17 cellular contexts compared by ENCODE assay signal in the genomic region with DNA sequence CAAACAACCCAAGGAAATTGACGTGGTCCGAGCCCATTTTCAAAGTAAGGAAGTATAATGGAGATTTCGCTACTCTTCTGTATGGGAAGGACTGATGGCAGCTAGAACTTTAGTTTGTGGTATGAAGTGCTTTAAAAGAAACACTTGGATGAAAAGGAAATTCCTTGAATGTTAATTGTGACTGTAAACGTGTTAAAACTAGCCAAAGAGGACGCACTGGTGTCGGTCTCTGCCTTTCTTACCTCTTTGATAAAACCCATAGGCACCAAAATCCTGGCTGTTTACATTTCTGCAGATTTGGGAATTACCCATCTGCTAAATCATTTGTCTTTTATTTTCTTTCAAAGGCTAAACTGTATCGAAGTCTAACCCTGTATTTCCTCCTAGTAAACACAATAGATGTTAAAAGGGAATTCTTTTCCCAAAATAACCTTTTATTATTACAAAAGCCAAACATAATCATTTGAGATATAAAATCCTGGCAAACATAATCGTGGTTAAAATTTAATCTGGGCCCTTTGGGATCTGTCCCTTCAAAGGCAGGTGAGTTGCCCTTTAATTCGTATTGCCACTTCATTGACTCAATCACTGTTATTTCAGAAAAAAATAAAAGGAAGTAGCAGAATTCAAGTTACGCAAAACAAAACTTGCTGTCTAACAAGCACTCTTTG. TPM values are rescaled to one million over a fixed set of nuclear protein-coding genes. Genes with fewer than 3 reads are reported as not detected.
A peak's percentile ranks its signal among the peaks of the same experiment; 100 is the strongest.
DNase-seq lines count a peak whose midpoint lies in the region; ATAC-seq, FAIRE-seq and TF ChIP-seq lines count a peak whose summit lies in the region.
"Had no signal": no experiment of that assay in that cellular context is flagged by ENCODE, and none has a peak within 500 bp of the region (broad histone marks: within the 10 kb centered on the region; RNA-seq: fewer than 3 reads in every experiment).

No MANE protein-coding gene starts in this region.

- peaks cover 7% of the 10 kb centered on the region for H3K4me1 Mint-ChIP-seq in astrocyte (ENCODE audit: low read depth, unreplicated experiment)
- H3K4me1 Mint-ChIP-seq in naive thymus-derived CD4-positive, alpha-beta T cell: peaks cover 0 to 8% (median 4%) of the 10 kb centered on the region in 7 donors
- H3K4me1 Mint-ChIP-seq: activated CD4-positive, alpha-beta T cell treated with anti-CD3 and anti-CD28 coated beads, Interleukin-2, amount 10 ng/mL, durations not matched to agents 24 days and 14 days; CD4-positive, CD25-positive, alpha-beta regulatory T cell had no signal

- H3K4me2 ChIP-seq in astrocyte (ENCODE audit: low read length): peak overlapping the region; percentile 62

- H4K20me1 ChIP-seq in astrocyte (ENCODE audit: insufficient read depth, low read length): peaks cover 7% of the 10 kb centered on the region

- H3K27me3 ChIP-seq in H7 (ENCODE audit: control insufficient read depth, insufficient read depth, low read length) (peaks cover 34% of the 10 kb centered on the region), astrocyte (ENCODE audit: insufficient read depth, low read length) (peaks cover 81% of the 10 kb centered on the region), pancreas (peaks cover 0 to 8% (median 2%) of the 10 kb centered on the region in 4 donors)
- H3K27me3 ChIP-seq in naive thymus-derived CD4-positive, alpha-beta T cell (ENCODE audit: control insufficient read depth in 2 of 2, insufficient read depth in 2 of 2, low read length in 2 of 2): peaks cover 0 to 10% of the 10 kb centered on the region in 2 donors

- H3K27me3 Mint-ChIP-seq in astrocyte (ENCODE audit: low read depth, unreplicated experiment): peaks cover 34% of the 10 kb centered on the region
- peaks cover 55 to 81% (median 60%) of the 10 kb centered on the region in 5 donors for H3K27me3 Mint-ChIP-seq in naive thymus-derived CD4-positive, alpha-beta T cell

- H3K9ac ChIP-seq in astrocyte (ENCODE audit: low read length): no peak overlapping the region

- no peak for TF ChIP-seq CTCF in astrocyte (IDR thresholded peaks at IDR 0.05; ENCODE audit: insufficient read depth, low read depth, low read length)
- no peak for TF ChIP-seq CTCF in pancreas (IDR thresholded peaks at IDR 0.05)

- CTCF ChIA-PET in naive thymus-derived CD4-positive, alpha-beta T cell (lab: Charles Lee): interaction anchor here (0.6 kb wide), 1 partner anchor 232 kb away, joined by 3 read pairs; no protein-coding TSS in a partner anchor

- peaks cover 1% of the 10 kb centered on the region for H3K36me3 Mint-ChIP-seq in astrocyte (ENCODE audit: low read depth, unreplicated experiment)
- H3K36me3 Mint-ChIP-seq in naive thymus-derived CD4-positive, alpha-beta T cell: peaks cover 0 to 4% (median 0%) of the 10 kb centered on the region in 5 donors
- H3K36me3 Mint-ChIP-seq: CD4-positive, CD25-positive, alpha-beta regulatory T cell had no signal

- no peaks in the 10 kb centered on the region for H3K36me3 ChIP-seq in H7 (replicated peaks; ENCODE audit: control insufficient read depth, insufficient read depth, low read length)
- H3K36me3 ChIP-seq in astrocyte (ENCODE audit: insufficient read depth, low read length): no peaks in the 10 kb centered on the region
- no peaks in the 10 kb centered on the region for H3K36me3 ChIP-seq in pancreas
- no peaks in the 10 kb centered on the region for H3K36me3 ChIP-seq in naive thymus-derived CD4-positive, alpha-beta T cell (ENCODE audit: control insufficient read depth in 2 of 3, insufficient read depth in 3 of 3, low read length in 3 of 3)

- no peak for DNase-seq in H7
- no peak for DNase-seq in astrocyte (ENCODE audit: low read depth)
- DNase-seq in pancreas: no peak
- no peak for DNase-seq in islet precursor cell
- no peak for DNase-seq in naive thymus-derived CD4-positive, alpha-beta T cell
- DNase-seq: activated CD4-positive, alpha-beta T cell treated with anti-CD3 and anti-CD28 coated beads, Interleukin-2, amount 10 ng/mL, durations not matched to agents 24 days and 14 days; activated T-cell treated with anti-CD3 and anti-CD28 coated beads, Interleukin-2, amount 50 U/mL, for 72 hours; CD4-positive, CD25-positive, alpha-beta regulatory T cell; effector CD8-positive, alpha-beta T cell; NCI-H1105; NCI-H524; stimulated activated naive CD8-positive, alpha-beta T cell treated with anti-CD3 and anti-CD28 coated beads, Interleukin-15, amount 100 ng/mL, for 72 hours had no signal

- 5 to 7% methylated on average over 10 of the region's 10 CpGs for WGBS in pancreas, 2 donors

- H3K27ac Mint-ChIP-seq in astrocyte (ENCODE audit: unreplicated experiment): no peak overlapping the region
- H3K27ac Mint-ChIP-seq in naive thymus-derived CD4-positive, alpha-beta T cell: no peak overlapping the region
- H3K27ac Mint-ChIP-seq: activated CD4-positive, alpha-beta T cell treated with anti-CD3 and anti-CD28 coated beads, Interleukin-2, amount 10 ng/mL, durations not matched to agents 24 days and 14 days; activated T-cell treated with anti-CD3 and anti-CD28 coated beads, Interleukin-2, amount 50 U/mL, for 72 hours; CD4-positive, CD25-positive, alpha-beta regulatory T cell; stimulated activated naive CD8-positive, alpha-beta T cell treated with anti-CD3 and anti-CD28 coated beads, Interleukin-15, amount 100 ng/mL, for 72 hours; T-helper 1 cell treated with Interleukin-12 subunit alpha and Interleukin-12 subunit beta and Interleukin-4 antibody, amounts not matched to agents 30 μg/mL and 1 μg/mL, for 36 hours had no signal

- H3K4me3 Mint-ChIP-seq in astrocyte (ENCODE audit: unreplicated experiment): peak overlapping the region; percentile 82
- H3K4me3 Mint-ChIP-seq in naive thymus-derived CD4-positive, alpha-beta T cell: no peak overlapping the region
- H3K4me3 Mint-ChIP-seq: activated CD4-positive, alpha-beta T cell treated with anti-CD3 and anti-CD28 coated beads, Interleukin-2, amount 10 ng/mL, durations not matched to agents 24 days and 14 days; activated T-cell treated with anti-CD3 and anti-CD28 coated beads, Interleukin-2, amount 50 U/mL, for 72 hours; CD4-positive, CD25-positive, alpha-beta regulatory T cell; stimulated activated naive CD8-positive, alpha-beta T cell treated with anti-CD3 and anti-CD28 coated beads, Interleukin-15, amount 100 ng/mL, for 72 hours; T-helper 1 cell treated with Interleukin-12 subunit alpha and Interleukin-12 subunit beta and Interleukin-4 antibody, amounts not matched to agents 30 μg/mL and 1 μg/mL, for 36 hours had no signal

- peaks cover 5% of the 10 kb centered on the region for H3K4me1 ChIP-seq in astrocyte (ENCODE audit: insufficient read depth, low read length)
- H3K4me1 ChIP-seq in pancreas: peaks cover 21 to 33% (median 28%) of the 10 kb centered on the region in 3 donors
- no peaks in the 10 kb centered on the region for H3K4me1 ChIP-seq in naive thymus-derived CD4-positive, alpha-beta T cell (ENCODE audit: control insufficient read depth in 2 of 2, insufficient read depth in 2 of 2, low read length in 2 of 2)

- no peak overlapping the region for H2AFZ ChIP-seq in astrocyte (ENCODE audit: low read depth, low read length)

- H3K9me3 ChIP-seq in astrocyte (ENCODE audit: insufficient read depth, low read depth, low read length): peaks cover under 1% of the 10 kb centered on the region
- H3K9me3 ChIP-seq in pancreas: peaks cover 0 to 5% (median 0%) of the 10 kb centered on the region in 4 donors
- no peaks in the 10 kb centered on the region for H3K9me3 ChIP-seq in naive thymus-derived CD4-positive, alpha-beta T cell (ENCODE audit: control insufficient read depth in 2 of 3, low read length in 3 of 3)

- H3K4me3 ChIP-seq in H7 (ENCODE audit: insufficient read depth, low read depth, low read length) (peak overlapping the region; percentile 22), astrocyte (ENCODE audit: insufficient read depth, low read depth, low read length) (peak overlapping the region; percentile 12), pancreas (no peak overlapping the region)
- no peak overlapping the region for H3K4me3 ChIP-seq in naive thymus-derived CD4-positive, alpha-beta T cell (ENCODE audit: low read length)

- H3K79me2 ChIP-seq in astrocyte (ENCODE audit: insufficient read depth, low read length): no peaks in the 10 kb centered on the region

- FAIRE-seq in astrocyte (lab: Jason Lieb, UNC) (no peak), islet of Langerhans (lab: Jason Lieb, UNC) (peak; percentile 38), pancreas (lab: Jason Lieb, UNC) (peak; percentile 9)

- peak; percentile 53 to 72 (median 62) for ATAC-seq in pancreas
- no peak for ATAC-seq in GM21723 (IDR thresholded peaks at IDR 0.05; ENCODE audit: unreplicated experiment)
- no peak for ATAC-seq in HG03565 (IDR thresholded peaks at IDR 0.05; ENCODE audit: unreplicated experiment)
- no peak for ATAC-seq in naive thymus-derived CD4-positive, alpha-beta T cell
- ATAC-seq: activated T-cell treated with anti-CD3 and anti-CD28 coated beads, Interleukin-2, amount 50 U/mL, for 72 hours; stimulated activated naive CD8-positive, alpha-beta T cell treated with anti-CD3 and anti-CD28 coated beads, Interleukin-15, amount 100 ng/mL, for 72 hours had no signal

- peaks cover 3% of the 10 kb centered on the region for H3K9me3 Mint-ChIP-seq in astrocyte (ENCODE audit: unreplicated experiment)
- peaks cover 0 to 3% (median 0%) of the 10 kb centered on the region in 11 donors for H3K9me3 Mint-ChIP-seq in naive thymus-derived CD4-positive, alpha-beta T cell
- H3K9me3 Mint-ChIP-seq: activated CD4-positive, alpha-beta T cell treated with anti-CD3 and anti-CD28 coated beads, Interleukin-2, amount 10 ng/mL, durations not matched to agents 24 days and 14 days; T-helper 1 cell treated with Interleukin-12 subunit alpha and Interleukin-12 subunit beta and Interleukin-4 antibody, amounts not matched to agents 30 μg/mL and 1 μg/mL, for 36 hours had no signal

- H3K27ac ChIP-seq in astrocyte (ENCODE audit: low read depth, low read length): no peak overlapping the region
- H3K27ac ChIP-seq in pancreas: peak overlapping the region in 2 of 4 donors; percentile 23 to 68
- H3K27ac ChIP-seq in naive thymus-derived CD4-positive, alpha-beta T cell (ENCODE audit: low read depth, low read length): no peak overlapping the region
- H3K27ac ChIP-seq: RWPE1 had no signal

- POLR2A ChIA-PET in naive thymus-derived CD4-positive, alpha-beta T cell (lab: Charles Lee): no interaction called here

- intact Hi-C loops in pancreas (cut with DNase I): loop anchor here in 1 of 3 donors (10.0 kb wide), 1 partner anchor 63 kb away; no protein-coding TSS in a partner anchor
- intact Hi-C loops in naive thymus-derived CD4-positive, alpha-beta T cell (cut with micrococcal nuclease): no loop called here

RNA-seq across cellular contexts. Expression of gene RASSF10, which starts 2.4 kb away (rescaled TPM):
- 2.1 and 4.8 TPM in 2 replicates for total RNA-seq in H7 (2014; rRNA removed; shearing (Covaris generic))
- total RNA-seq in astrocyte: 1.2 and 2.0 TPM in 2 replicates
- under 1 TPM in 2 of 6 donors, not detected in 4; 0.06 to 0.41 TPM for total RNA-seq in pancreas
- polyA plus RNA-seq in pancreas: under 1 TPM; 0.11 to 0.40 TPM
- not detected for total RNA-seq in naive thymus-derived CD4-positive, alpha-beta T cell
- not detected for polyA plus RNA-seq in naive thymus-derived CD4-positive, alpha-beta T cell
- total RNA-seq: activated CD4-positive, alpha-beta T cell treated with anti-CD3 and anti-CD28 coated beads, Interleukin-2, amount 10 ng/mL, durations not matched to agents 24 days and 14 days; CD4-positive, CD25-positive, alpha-beta regulatory T cell had no signal
- polyA plus RNA-seq: CD4-positive, CD25-positive, alpha-beta regulatory T cell had no signal

Comparison
In these comparisons a context has a peak if more than half of its experiments do, and no peak if none do; other contexts are left out.
1. H3K4me3 ChIP-seq: peak in H7 (single experiment) and astrocyte (single experiment); none in pancreas (0 of 4) and naive thymus-derived CD4-positive, alpha-beta T cell (single experiment).
2. ATAC-seq: peak in pancreas (4 of 4); none in GM21723 (single experiment), HG03565 (single experiment) and naive thymus-derived CD4-positive, alpha-beta T cell (single experiment).